26 cellular contexts compared by ENCODE assay signal in the genomic region with DNA sequence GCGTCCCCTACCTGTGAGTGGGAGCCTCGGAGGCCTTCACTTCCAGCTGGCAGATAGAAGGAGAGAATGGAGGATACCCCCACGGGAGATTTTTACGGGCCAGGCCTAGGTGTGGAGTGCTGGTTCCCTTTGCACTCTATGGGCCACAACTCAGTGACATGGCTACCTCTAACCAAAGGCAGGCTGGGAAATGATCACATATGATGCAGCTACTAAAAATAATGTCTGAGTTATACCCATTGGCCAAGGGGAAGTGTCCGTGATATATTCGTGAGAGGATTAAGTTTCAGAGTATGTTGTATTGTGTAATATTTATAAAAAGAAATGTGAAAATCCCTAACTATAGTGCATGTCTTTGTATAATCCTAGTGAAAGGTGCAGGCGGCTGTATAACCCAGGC.
"Had no signal": no experiment of that assay in that cellular context is flagged by ENCODE, and none has a peak within 500 bp of the region (broad histone marks: within the 10 kb centered on the region; RNA-seq: fewer than 3 reads in every experiment).

No MANE protein-coding gene starts in this region.

- H3K9me3 ChIP-seq: adrenal gland, SJSA1 had no signal

- H3K4me1 Mint-ChIP-seq: activated CD4-positive, alpha-beta T cell treated with anti-CD3 and anti-CD28 coated beads, Interleukin-2, amount 10 ng/mL, durations not matched to agents 7 days and 5 days; activated naive CD8-positive, alpha-beta T cell treated with anti-CD3 and anti-CD28 coated beads, Interleukin-2, amount 10 ng/mL, durations not matched to agents 7 days and 5 days; IgD-negative memory B cell had no signal

- H3K27ac ChIP-seq: adrenal gland, KMS-11, RWPE1, SJSA1 had no signal

- H3K36me3 Mint-ChIP-seq: activated CD4-positive, alpha-beta memory T cell treated with anti-CD3 and anti-CD28 coated beads for 36 hours had no signal

- H3K36me3 ChIP-seq: adrenal gland, SJSA1 had no signal

- ATAC-seq: activated T-cell treated with anti-CD3 and anti-CD28 coated beads, Interleukin-2, amount 50 U/mL, for 72 hours; Panc1; SK-N-SH treated with all-trans-retinoic acid at 6 μM for 48 hours had no signal

- H3K4me2 ChIP-seq: KMS-11 had no signal

- H3K4me1 ChIP-seq: adrenal gland, SJSA1 had no signal

- H3K27me3 Mint-ChIP-seq: activated CD4-positive, alpha-beta T cell treated with anti-CD3 and anti-CD28 coated beads, Interleukin-2, amount 10 ng/mL, durations not matched to agents 7 days and 5 days had no signal

- H3K4me3 ChIP-seq: adrenal gland, SJSA1 had no signal

- H3K27ac Mint-ChIP-seq: activated CD4-positive, alpha-beta memory T cell treated with anti-CD3 and anti-CD28 coated beads for 36 hours; activated CD4-positive, alpha-beta T cell treated with anti-CD3 and anti-CD28 coated beads, Interleukin-2, amount 10 ng/mL, durations not matched to agents 7 days and 5 days; activated naive CD8-positive, alpha-beta T cell treated with anti-CD3 and anti-CD28 coated beads, Interleukin-2, amount 10 ng/mL, durations not matched to agents 7 days and 5 days; activated T-cell treated with anti-CD3 and anti-CD28 coated beads, Interleukin-2, amount 50 U/mL, for 72 hours; activated T-helper 2 cell treated with anti-CD3 and anti-CD28 coated beads, Interferon-gamma antibody, Interleukin-2, Interleukin-4, amounts not matched to agents 10 μg/mL and 5 μg/mL and 100 μg/mL, durations not matched to agents 14 hours and 24 hours and 36 hours; T-helper 1 cell treated with Interleukin-12 subunit alpha and Interleukin-12 subunit beta and Interleukin-4 antibody, amounts not matched to agents 30 μg/mL and 1 μg/mL, for 36 hours had no signal

- H3K27me3 ChIP-seq: adrenal gland, SJSA1 had no signal

- DNase-seq: activated CD4-positive, alpha-beta memory T cell treated with anti-CD3 and anti-CD28 coated beads for 36 hours; activated CD4-positive, alpha-beta T cell treated with anti-CD3 and anti-CD28 coated beads, Interleukin-2, amount 10 ng/mL, durations not matched to agents 7 days and 5 days; activated CD4-positive, CD25-positive, alpha-beta regulatory T cell; activated CD8-positive, alpha-beta memory T cell treated with anti-CD3 and anti-CD28 coated beads, Interleukin-2, amount 50 U/mL, for 4 hours; activated naive CD4-positive, alpha-beta T cell treated with anti-CD3 and anti-CD28 coated beads, Interleukin-2, amount 50 U/mL, for 16 hours; activated naive CD8-positive, alpha-beta T cell treated with anti-CD3 and anti-CD28 coated beads, Interleukin-2, amount 10 ng/mL, durations not matched to agents 7 days and 5 days; activated T-cell treated with anti-CD3 and anti-CD28 coated beads, Interleukin-2, amount 50 U/mL, for 72 hours; adrenal gland; anterior cingulate cortex; cerebellar nuclear complex; NCI-H1048; NCI-H146; NCI-H187 treated with DMSO at 0.1 percent for 48 hours; NCI-H2081 treated with DMSO at 0.1 percent for 48 hours; NCI-H446; NCI-H524; OCI-M1; Right ventricle myocardium superior had no signal

- H3K4me3 Mint-ChIP-seq: activated CD4-positive, alpha-beta memory T cell treated with anti-CD3 and anti-CD28 coated beads for 36 hours; activated CD4-positive, alpha-beta T cell treated with anti-CD3 and anti-CD28 coated beads, Interleukin-2, amount 10 ng/mL, durations not matched to agents 7 days and 5 days; activated naive CD8-positive, alpha-beta T cell treated with anti-CD3 and anti-CD28 coated beads, Interleukin-2, amount 10 ng/mL, durations not matched to agents 7 days and 5 days; activated T-cell treated with anti-CD3 and anti-CD28 coated beads, Interleukin-2, amount 50 U/mL, for 72 hours; IgD-negative memory B cell; T-helper 1 cell treated with Interleukin-12 subunit alpha and Interleukin-12 subunit beta and Interleukin-4 antibody, amounts not matched to agents 30 μg/mL and 1 μg/mL, for 36 hours had no signal

- H3K9ac ChIP-seq: KMS-11 had no signal
